ENCODE assay signal across 14 cellular contexts in the genomic region with DNA sequence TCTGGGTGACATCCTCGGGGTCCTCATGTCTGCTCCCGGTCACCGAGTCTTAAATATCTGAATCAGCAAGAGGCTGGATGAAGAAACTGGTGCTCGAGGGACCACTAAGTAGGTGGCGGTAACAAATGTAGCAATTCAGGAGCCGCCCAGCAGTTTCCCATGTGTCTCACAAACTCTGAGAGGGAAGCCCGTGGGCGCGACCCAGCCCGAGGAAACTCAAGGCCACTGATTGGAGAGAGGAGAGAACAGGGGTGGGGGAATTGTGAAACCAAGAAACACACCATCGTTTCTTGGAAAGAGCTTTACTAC. TPM values are rescaled to one million over a fixed set of nuclear protein-coding genes. Genes with fewer than 3 reads are reported as not detected.
DNase-seq lines count a peak whose midpoint lies in the region; ATAC-seq and TF ChIP-seq lines count a peak whose summit lies in the region.
"Had no signal": no experiment of that assay in that cellular context is flagged by ENCODE, and none has a peak within 500 bp of the region (broad histone marks: within the 10 kb centered on the region; RNA-seq: fewer than 3 reads in every experiment).

No MANE protein-coding gene starts in this region.

- peak overlapping the region; percentile 57 to 85 (median 79); a peak in 20 of 22 replicates for H3K4me2 ChIP-seq in BLaER1 treated with 17β-estradiol and CSF1 and Interleukin-3, amounts not matched to agents 10 nM and 100 nM
- peak overlapping the region; percentile 52 for H3K4me2 ChIP-seq in smooth muscle cell

- DNase-seq in RPMI7951 (ENCODE audit: low read depth) (peak; percentile 25), smooth muscle cell (lab: John Stamatoyannopoulos, UW; ENCODE audit: unreplicated experiment) (no peak), NCI-H82 treated with DMSO at 0.1 percent for 48 hours (lab: John Stamatoyannopoulos, UW; ENCODE audit: unreplicated experiment) (no peak)
- no peak for DNase-seq in stimulated activated CD4-positive, alpha-beta T cell treated with anti-CD3 and anti-CD28 coated beads, Interleukin-4, amount 100 ng/mL, for 24 hours
- DNase-seq: DMS79, NCI-H1048, NCI-H2107, NCI-H748 treated with DMSO at 0.1 percent for 48 hours had no signal

- peak overlapping the region in 5 of 11 experiments; percentile 42 to 82 (median 69); a peak in 7 of 22 replicates for H3K27ac ChIP-seq in BLaER1 treated with 17β-estradiol and CSF1 and Interleukin-3, amounts not matched to agents 10 nM and 100 nM
- no peak overlapping the region for H3K27ac ChIP-seq in gastroesophageal sphincter
- H3K27ac ChIP-seq in smooth muscle cell (ENCODE audit: low read depth), result peak overlapping the region; percentile 66

- peaks cover 32 to 66% (median 53%) of the 10 kb centered on the region in 10 experiments for H3K4me1 ChIP-seq in BLaER1 treated with 17β-estradiol and CSF1 and Interleukin-3, amounts not matched to agents 10 nM and 100 nM
- no peaks in the 10 kb centered on the region for H3K4me1 ChIP-seq in gastroesophageal sphincter
- peaks cover 12% of the 10 kb centered on the region for H3K4me1 ChIP-seq in smooth muscle cell (ENCODE audit: low read depth)

- peaks cover 3% of the 10 kb centered on the region for H3K79me2 ChIP-seq in smooth muscle cell (ENCODE audit: low read depth)

- peak overlapping the region; percentile 34 for H2AFZ ChIP-seq in smooth muscle cell (ENCODE audit: low read depth)

- no peaks in the 10 kb centered on the region for H3K27me3 ChIP-seq in BLaER1 treated with 17β-estradiol and CSF1 and Interleukin-3, amounts not matched to agents 10 nM and 100 nM
- peaks cover 8% of the 10 kb centered on the region for H3K27me3 ChIP-seq in gastroesophageal sphincter
- H3K27me3 ChIP-seq in smooth muscle cell (ENCODE audit: low read depth), result no peaks in the 10 kb centered on the region

- H4K20me1 ChIP-seq in BLaER1 treated with 17β-estradiol and CSF1 and Interleukin-3, amounts not matched to agents 10 nM and 100 nM, result no peaks in the 10 kb centered on the region
- H4K20me1 ChIP-seq in smooth muscle cell (ENCODE audit: low read depth), result no peaks in the 10 kb centered on the region

- TF ChIP-seq CTCF in gastroesophageal sphincter (IDR thresholded peaks at IDR 0.05) (no peak), smooth muscle cell (IDR thresholded peaks at IDR 0.05; ENCODE audit: borderline replicate concordance, insufficient read depth, poor library complexity, severe bottlenecking) (no peak)

- H3K4me3 ChIP-seq in BLaER1 treated with 17β-estradiol and CSF1 and Interleukin-3, amounts not matched to agents 10 nM and 100 nM, result no peak overlapping the region
- no peak overlapping the region for H3K4me3 ChIP-seq in gastroesophageal sphincter
- H3K4me3 ChIP-seq in smooth muscle cell, result no peak overlapping the region

- peaks cover 15% of the 10 kb centered on the region for H3F3A ChIP-seq in smooth muscle cell (ENCODE audit: low read depth)

- no peak for TF ChIP-seq POLR2A in gastroesophageal sphincter (IDR thresholded peaks at IDR 0.05)

- H3K9ac ChIP-seq in BLaER1 treated with 17β-estradiol and CSF1 and Interleukin-3, amounts not matched to agents 10 nM and 100 nM, result no peak overlapping the region
- peak overlapping the region; percentile 22 for H3K9ac ChIP-seq in smooth muscle cell (ENCODE audit: low read depth)

- 40 to 67% methylated on average over 2 to 11 of the region's 11 CpGs for WGBS in gastroesophageal sphincter (ENCODE audit: low coverage in 1 of 2), 2 donors
- WGBS in smooth muscle cell (ENCODE audit: low lambda C conversion rate), result 48% methylated on average over 11 of the region's 11 CpGs

- no peak for TF ChIP-seq EP300 in gastroesophageal sphincter (IDR thresholded peaks at IDR 0.05)

- ATAC-seq in gastroesophageal sphincter, result peak; percentile 73
- no peak for ATAC-seq in GM18868 (IDR thresholded peaks at IDR 0.05; ENCODE audit: unreplicated experiment)

- H3K9me3 ChIP-seq in BLaER1 treated with 17β-estradiol and CSF1 and Interleukin-3, amounts not matched to agents 10 nM and 100 nM (replicated peaks in 1 of 11), result peaks cover 6 to 16% (median 12%) of the 10 kb centered on the region in 11 experiments
- H3K9me3 ChIP-seq in gastroesophageal sphincter (peaks cover 0 to 4% (median 0%) of the 10 kb centered on the region in 3 donors), smooth muscle cell (replicated peaks; ENCODE audit: low read depth) (no peaks in the 10 kb centered on the region)

- no peaks in the 10 kb centered on the region; a peak in 1 of 22 replicates for H3K36me3 ChIP-seq in BLaER1 treated with 17β-estradiol and CSF1 and Interleukin-3, amounts not matched to agents 10 nM and 100 nM
- H3K36me3 ChIP-seq in gastroesophageal sphincter (no peaks in the 10 kb centered on the region), smooth muscle cell (ENCODE audit: low read depth) (no peaks in the 10 kb centered on the region)

RNA-seq across cellular contexts. Expression of a gene that starts 10.7 kb away (rescaled TPM):
- 121 and 159 TPM in 2 replicates for total RNA-seq in RPMI7951 (2014; rRNA removed; shearing (Covaris generic))
- total RNA-seq in gastroesophageal sphincter (10 to 100 TPM in 2 of 4 donors, 1 to 10 TPM in 2; 1.8 to 13.8 (median 10.8) TPM), smooth muscle cell (15.7 and 36.4 TPM in 2 replicates)
- 32.8 and 40.1 TPM in 2 replicates for polyA plus RNA-seq in smooth muscle cell
- total RNA-seq: activated T-helper 1 cell treated with anti-CD3 and anti-CD28 coated beads, Interleukin-12 subunit alpha, Interleukin-12 subunit beta, Interleukin-2, Interleukin-4 antibody, amounts not matched to agents 30 ng/mL and 10 ng/mL and 1 ng/mL, durations not matched to agents 14 hours and 24 hours and 36 hours had no signal
- polyA plus RNA-seq: CD14-positive monocyte, IgD-negative memory B cell had no signal
